In genomic region chr3:122294365-122294764, GRCh38 we compare ENCODE assay signal across 17 cellular contexts. TPM values are rescaled to one million over a fixed set of nuclear protein-coding genes. Genes with fewer than 3 reads are reported as not detected.
"Had no signal": no experiment of that assay in that cellular context is flagged by ENCODE, and none has a peak within 500 bp of the region (broad histone marks: within the 10 kb centered on the region; RNA-seq: fewer than 3 reads in every experiment).

No MANE protein-coding gene starts in this region.

- H3K4me1 ChIP-seq: gastrocnemius medialis, SJCRH30 had no signal

- H3K27me3 ChIP-seq: gastrocnemius medialis, SJCRH30, transverse colon had no signal

- H3K27ac Mint-ChIP-seq: activated CD4-positive, alpha-beta T cell treated with anti-CD3 and anti-CD28 coated beads, Interleukin-2, amount 10 ng/mL, durations not matched to agents 24 days and 14 days; activated naive CD8-positive, alpha-beta T cell treated with anti-CD3 and anti-CD28 coated beads, Interleukin-2, amount 10 ng/mL, durations not matched to agents 7 days and 5 days; dendritic cell treated with granulocyte-macrophage colony-stimulating factor and Interleukin-4, amounts not matched to agents 40 ng/mL and 50 ng/mL, for 4 days; stimulated activated memory B cell treated with anti-CD40 and anti-IgM and Interleukin-4, amounts not matched to agents 10 μg/mL and 1 μg/mL and 100 μg/mL, for 72 hours; T-helper 2 cell treated with Interferon-gamma antibody and Interleukin-4, amounts not matched to agents 5 μg/mL and 100 μg/mL, for 36 hours had no signal

- H3K9me3 Mint-ChIP-seq: activated CD4-positive, alpha-beta T cell treated with anti-CD3 and anti-CD28 coated beads, Interleukin-2, amount 10 ng/mL, durations not matched to agents 24 days and 14 days; activated naive CD8-positive, alpha-beta T cell treated with anti-CD3 and anti-CD28 coated beads, Interleukin-2, amount 10 ng/mL, durations not matched to agents 7 days and 5 days; dendritic cell treated with granulocyte-macrophage colony-stimulating factor and Interleukin-4, amounts not matched to agents 40 ng/mL and 50 ng/mL, for 4 days; nephron; stimulated activated memory B cell treated with anti-CD40 and anti-IgM and Interleukin-4, amounts not matched to agents 10 μg/mL and 1 μg/mL and 100 μg/mL, for 72 hours; T-helper 2 cell treated with Interferon-gamma antibody and Interleukin-4, amounts not matched to agents 5 μg/mL and 100 μg/mL, for 36 hours had no signal

- ATAC-seq: gastrocnemius medialis; stimulated activated memory B cell treated with anti-CD40 and anti-IgM and Interleukin-4, amounts not matched to agents 10 μg/mL and 1 μg/mL and 100 μg/mL, for 72 hours had no signal

- H3K9me3 ChIP-seq: gastrocnemius medialis, SJCRH30, transverse colon had no signal

- DNase-seq: activated CD4-positive, alpha-beta T cell treated with anti-CD3 and anti-CD28 coated beads, Interleukin-2, amount 10 ng/mL, durations not matched to agents 24 days and 14 days; activated CD4-positive, CD25-positive, alpha-beta regulatory T cell; activated naive CD8-positive, alpha-beta T cell treated with anti-CD3 and anti-CD28 coated beads, Interleukin-2, amount 10 ng/mL, durations not matched to agents 7 days and 5 days; anterior cingulate cortex; effector memory CD4-positive, alpha-beta T cell; gastrocnemius medialis; left ventricle myocardium superior; SJCRH30; stimulated activated CD4-positive, alpha-beta T cell treated with anti-CD3 and anti-CD28 coated beads, Interleukin-2, amount 100 ng/mL, for 48 hours; SW 1271; transverse colon had no signal

- H3K27me3 Mint-ChIP-seq: dendritic cell treated with granulocyte-macrophage colony-stimulating factor and Interleukin-4, amounts not matched to agents 40 ng/mL and 50 ng/mL, for 4 days; stimulated activated memory B cell treated with anti-CD40 and anti-IgM and Interleukin-4, amounts not matched to agents 10 μg/mL and 1 μg/mL and 100 μg/mL, for 72 hours had no signal

- H3K4me3 ChIP-seq: gastrocnemius medialis, SJCRH30, transverse colon had no signal

- H3K36me3 ChIP-seq: gastrocnemius medialis, SJCRH30, transverse colon had no signal

- H3K36me3 Mint-ChIP-seq: stimulated activated memory B cell treated with anti-CD40 and anti-IgM and Interleukin-4, amounts not matched to agents 10 μg/mL and 1 μg/mL and 100 μg/mL, for 72 hours had no signal

- H3K27ac ChIP-seq: gastrocnemius medialis, SJCRH30, transverse colon had no signal

- H3K4me3 Mint-ChIP-seq: activated CD4-positive, alpha-beta T cell treated with anti-CD3 and anti-CD28 coated beads, Interleukin-2, amount 10 ng/mL, durations not matched to agents 24 days and 14 days; activated naive CD8-positive, alpha-beta T cell treated with anti-CD3 and anti-CD28 coated beads, Interleukin-2, amount 10 ng/mL, durations not matched to agents 7 days and 5 days; dendritic cell treated with granulocyte-macrophage colony-stimulating factor and Interleukin-4, amounts not matched to agents 40 ng/mL and 50 ng/mL, for 4 days; nephron; stimulated activated memory B cell treated with anti-CD40 and anti-IgM and Interleukin-4, amounts not matched to agents 10 μg/mL and 1 μg/mL and 100 μg/mL, for 72 hours; T-helper 2 cell treated with Interferon-gamma antibody and Interleukin-4, amounts not matched to agents 5 μg/mL and 100 μg/mL, for 36 hours had no signal

RNA-seq across cellular contexts. Expression of gene CSTA, which starts 30.7 kb away (rescaled TPM):
- total RNA-seq: activated CD4-positive, alpha-beta T cell treated with anti-CD3 and anti-CD28 coated beads, Interleukin-2, amount 10 ng/mL, durations not matched to agents 24 days and 14 days; activated naive CD8-positive, alpha-beta T cell treated with anti-CD3 and anti-CD28 coated beads, Interleukin-2, amount 10 ng/mL, durations not matched to agents 7 days and 5 days; cerebellum; osteocyte; SJCRH30 had no signal
